Comparison of ENCODE assay signal across 8 cellular contexts in the genomic region with DNA sequence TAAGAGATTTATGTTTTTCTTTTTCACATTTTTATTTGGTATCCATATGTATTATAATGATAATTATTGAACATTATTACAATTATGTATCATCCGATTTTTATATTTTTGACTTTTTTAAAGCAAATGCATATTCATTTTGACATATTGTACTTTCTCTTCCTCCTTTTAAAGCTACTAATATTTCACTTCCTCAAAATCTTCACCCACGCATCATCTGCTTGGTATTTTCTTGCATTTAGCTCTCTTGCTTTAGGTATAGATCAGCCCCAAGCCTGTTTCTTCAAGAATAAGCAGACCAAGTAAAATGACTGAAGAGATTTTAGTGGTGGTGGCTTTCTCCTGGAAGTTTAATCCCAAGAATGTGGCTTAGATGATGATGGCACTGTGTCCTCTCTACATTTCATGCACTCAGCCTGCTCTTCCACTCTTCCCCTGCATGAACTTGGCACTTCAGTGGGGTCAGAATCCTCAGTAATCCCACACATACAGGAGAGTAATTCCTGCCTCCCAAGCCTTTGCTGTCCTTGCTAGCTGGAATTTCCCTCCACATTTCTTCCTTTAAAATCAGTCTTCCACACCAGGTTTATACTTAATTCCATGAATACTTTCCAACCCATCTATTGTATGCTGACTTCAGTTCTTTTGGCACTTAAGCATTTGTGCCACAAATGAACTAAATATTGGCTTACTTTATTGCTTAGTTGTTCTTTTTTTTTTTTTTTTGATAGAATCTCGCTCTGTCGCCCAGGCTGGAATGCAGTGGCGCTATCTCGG.
DNase-seq lines count a peak whose midpoint lies in the region; ATAC-seq and TF ChIP-seq lines count a peak whose summit lies in the region.

No MANE protein-coding gene starts in this region.

- ATAC-seq in GM19351 (IDR thresholded peaks at IDR 0.05; ENCODE audit: unreplicated experiment) (peak; percentile 91), HG03095 (IDR thresholded peaks at IDR 0.05; ENCODE audit: unreplicated experiment) (peak; percentile 75)

- H3K4me3 ChIP-seq in AG10803 (ENCODE audit: low read length), result no peak overlapping the region

- intact Hi-C loops in head of caudate nucleus (cut with DNase I), result loop anchor here (10.0 kb wide), 1 partner anchor 46 kb away; no protein-coding TSS in a partner anchor

- no peak for TF ChIP-seq CTCF in AG10803 (conservative IDR thresholded peaks at IDR 0.05; ENCODE audit: low read length)

- peak; percentile 44 for DNase-seq in AG10803 (ENCODE audit: low read depth)
- DNase-seq in SKM-1 (lab: John Stamatoyannopoulos, UW; ENCODE audit: unreplicated experiment), result peak; percentile 37
- no peak for DNase-seq in head of caudate nucleus
- DNase-seq in hypothalamus (lab: John Stamatoyannopoulos, UW), result no peak
- no peak for DNase-seq in NCI-H2081 treated with DMSO at 0.1 percent for 48 hours (lab: John Stamatoyannopoulos, UW)
- no peak for DNase-seq in AG08396 (ENCODE audit: low spot score)

Comparison
In these comparisons a context has a peak if more than half of its experiments do, and no peak if none do; other contexts are left out.
1. DNase-seq: peak in AG10803 (single experiment) and SKM-1 (single experiment); none in head of caudate nucleus (0 of 42), hypothalamus (0 of 51), NCI-H2081 treated with DMSO at 0.1 percent for 48 hours (single experiment) and AG08396 (single experiment).